8 cellular contexts compared by ENCODE assay signal in the genomic region with DNA sequence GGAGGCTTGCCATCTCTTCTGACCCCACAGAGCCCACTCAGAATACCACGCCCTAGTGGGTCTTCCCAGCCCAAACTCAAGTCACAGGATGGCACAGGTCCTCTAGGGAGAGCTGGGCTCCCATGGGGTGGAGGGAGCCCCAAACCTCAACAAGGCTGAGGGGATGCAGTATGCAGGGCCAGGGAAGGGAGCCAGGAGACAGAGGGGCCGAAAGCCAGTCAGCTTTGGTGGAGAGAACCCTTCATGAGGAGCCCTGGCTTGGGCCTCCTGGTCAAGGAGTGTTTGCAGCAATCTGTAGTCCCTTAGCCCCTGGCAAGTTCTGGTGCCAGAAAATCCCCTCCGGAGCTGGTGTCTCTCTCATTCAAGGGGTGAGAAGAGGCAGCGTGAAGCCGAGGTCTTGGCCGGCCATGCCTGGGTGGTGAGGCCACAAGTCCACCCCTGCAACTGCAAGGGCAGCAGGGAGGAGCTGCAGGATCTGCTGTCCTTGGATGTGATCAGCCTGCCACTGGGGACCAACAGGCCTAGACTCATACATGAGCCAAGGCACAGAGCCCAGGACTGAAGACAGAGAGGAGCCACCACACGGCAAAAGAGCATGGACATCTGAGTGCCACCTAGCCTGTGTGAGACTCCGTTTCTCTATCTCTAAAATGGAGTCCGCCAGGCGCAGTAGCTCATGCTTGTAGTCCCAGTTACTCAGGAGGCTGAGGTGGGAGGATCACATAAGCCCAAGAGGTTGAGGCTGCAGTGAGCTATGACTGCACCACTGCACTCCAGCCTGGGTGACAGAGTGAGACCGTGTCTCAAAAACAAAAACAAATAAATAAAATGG. TPM values are rescaled to one million over a fixed set of nuclear protein-coding genes. Genes with fewer than 3 reads are reported as not detected.
DNase-seq lines count a peak whose midpoint lies in the region; ATAC-seq and TF ChIP-seq lines count a peak whose summit lies in the region.

No MANE protein-coding gene starts in this region.

- no peaks in the 10 kb centered on the region for H3K9me3 Mint-ChIP-seq in CD8-positive, alpha-beta memory T cell

- H3K4me2 ChIP-seq in SU-DHL-6 (ENCODE audit: low read depth, low read length, poor library complexity, severe bottlenecking) (no peak overlapping the region), parathyroid adenoma (ENCODE audit: low read length) (no peak overlapping the region)

- no peaks in the 10 kb centered on the region for H3K9me2 ChIP-seq in SU-DHL-6 (replicated peaks; ENCODE audit: insufficient read depth, low read length)

- H2AFZ ChIP-seq in SU-DHL-6 (ENCODE audit: low read depth, low read length, severe bottlenecking) (no peak overlapping the region), parathyroid adenoma (no peak overlapping the region)

- H3K79me2 ChIP-seq in SU-DHL-6 (ENCODE audit: insufficient read depth, low read length) (no peaks in the 10 kb centered on the region), parathyroid adenoma (no peaks in the 10 kb centered on the region)

- peaks cover 0 to 41% (median 4%) of the 10 kb centered on the region in 3 donors for H3K36me3 Mint-ChIP-seq in CD8-positive, alpha-beta memory T cell

- H4K20me1 ChIP-seq in SU-DHL-6 (ENCODE audit: low read depth, low read length): no peaks in the 10 kb centered on the region

- TF ChIP-seq CTCF in SU-DHL-6 (IDR thresholded peaks at IDR 0.05; ENCODE audit: insufficient read depth, low read length, poor library complexity, severe bottlenecking) (no peak), fibroblast of mammary gland (conservative IDR thresholded peaks at IDR 0.05; ENCODE audit: control insufficient read depth, insufficient read depth, low read depth, low read length) (no peak), parathyroid adenoma (IDR thresholded peaks at IDR 0.05) (no peak)

- peak in 1 of 5 donors; percentile 44 for DNase-seq in CD8-positive, alpha-beta memory T cell
- DNase-seq in fibroblast of mammary gland (ENCODE audit: low read depth) (peak; percentile 63), T-helper 9 cell (no peak), NCI-H2196 (lab: John Stamatoyannopoulos, UW; ENCODE audit: unreplicated experiment) (no peak)

- peaks cover 23 to 33% (median 33%) of the 10 kb centered on the region in 3 donors for H3K4me1 Mint-ChIP-seq in CD8-positive, alpha-beta memory T cell

- H3K9me3 ChIP-seq in CD8-positive, alpha-beta memory T cell (ENCODE audit: low read length): no peaks in the 10 kb centered on the region
- H3K9me3 ChIP-seq in SU-DHL-6 (ENCODE audit: insufficient read depth, low read length) (no peaks in the 10 kb centered on the region), parathyroid adenoma (ENCODE audit: control insufficient read depth, low read length) (no peaks in the 10 kb centered on the region)

- H3K36me3 ChIP-seq in CD8-positive, alpha-beta memory T cell (ENCODE audit: insufficient read depth, low read length): peaks cover 12% of the 10 kb centered on the region
- H3K36me3 ChIP-seq in SU-DHL-6 (ENCODE audit: low read length) (no peaks in the 10 kb centered on the region), parathyroid adenoma (ENCODE audit: control insufficient read depth, insufficient read depth, low read length) (no peaks in the 10 kb centered on the region)

- no peak overlapping the region for H3K4me3 ChIP-seq in CD8-positive, alpha-beta memory T cell (ENCODE audit: low read length)
- H3K4me3 ChIP-seq in SU-DHL-6 (ENCODE audit: insufficient read depth, low read length, poor library complexity, severe bottlenecking): no peak overlapping the region
- H3K4me3 ChIP-seq in fibroblast of mammary gland (ENCODE audit: control insufficient read depth, low read depth, low read length): no peak overlapping the region
- no peak overlapping the region for H3K4me3 ChIP-seq in parathyroid adenoma (ENCODE audit: low read depth, low read length)

- ATAC-seq in GM18909 (IDR thresholded peaks at IDR 0.05; ENCODE audit: poor library complexity, unreplicated experiment) (no peak), GM18511 (IDR thresholded peaks at IDR 0.05; ENCODE audit: unreplicated experiment) (no peak)

- H3K4me3 Mint-ChIP-seq in CD8-positive, alpha-beta memory T cell: no peak overlapping the region

- peak overlapping the region in 7 of 8 donors; percentile 6 to 79 (median 54) for H3K27ac Mint-ChIP-seq in CD8-positive, alpha-beta memory T cell

- H3K9ac ChIP-seq in SU-DHL-6 (ENCODE audit: low read length): no peak overlapping the region
- H3K9ac ChIP-seq in parathyroid adenoma: no peak overlapping the region

- POLR2A ChIA-PET in CD8-positive, alpha-beta memory T cell (lab: Charles Lee): interaction anchor here (0.5 to 2.0 kb wide), 7 partner anchors 9 to 50 kb away, joined by 3 to 7 read pairs (median 6); partner anchors contain the start of gene NEAT1

- peaks cover 42% of the 10 kb centered on the region for H3F3A ChIP-seq in SU-DHL-6 (ENCODE audit: insufficient read depth)

- H3K27ac ChIP-seq in CD8-positive, alpha-beta memory T cell (ENCODE audit: low read depth, low read length): no peak overlapping the region
- peak overlapping the region; percentile 53 for H3K27ac ChIP-seq in SU-DHL-6 (ENCODE audit: low read depth, low read length)
- peak overlapping the region; percentile 84 for H3K27ac ChIP-seq in parathyroid adenoma

- CTCF ChIA-PET in CD8-positive, alpha-beta memory T cell (lab: Charles Lee): interaction anchor here (0.7 kb wide), 1 partner anchor 130 kb away, joined by 3 read pairs; no protein-coding TSS in a partner anchor

- no peaks in the 10 kb centered on the region for H3K27me3 Mint-ChIP-seq in CD8-positive, alpha-beta memory T cell

- peaks cover 3% of the 10 kb centered on the region for H3K4me1 ChIP-seq in CD8-positive, alpha-beta memory T cell (ENCODE audit: insufficient read depth, low read length)
- H3K4me1 ChIP-seq in parathyroid adenoma: peaks cover 14% of the 10 kb centered on the region

- H3K27me3 ChIP-seq in CD8-positive, alpha-beta memory T cell (ENCODE audit: insufficient read depth, low read length, poor library complexity, severe bottlenecking): no peaks in the 10 kb centered on the region
- H3K27me3 ChIP-seq in SU-DHL-6 (ENCODE audit: low read length): no peaks in the 10 kb centered on the region
- H3K27me3 ChIP-seq in parathyroid adenoma (ENCODE audit: control insufficient read depth, insufficient read depth, low read length): no peaks in the 10 kb centered on the region

RNA-seq across cellular contexts. Expression of gene NEAT1, which starts 24.1 kb away (rescaled TPM):
- total RNA-seq in CD8-positive, alpha-beta memory T cell: 100 to 1,000 TPM; 196 to 204 TPM
- 2.7 TPM for polyA plus RNA-seq in CD8-positive, alpha-beta memory T cell

RNA-seq across cellular contexts. Expression of gene MALAT1, which starts 52.2 kb away (rescaled TPM):
- total RNA-seq in CD8-positive, alpha-beta memory T cell: 1,000 to 10,000 TPM; 4,639 to 4,912 TPM
- polyA plus RNA-seq in CD8-positive, alpha-beta memory T cell: 2,529 TPM
